8 cellular contexts compared by ENCODE assay signal in genomic region chr22:37633693-37634504, GRCh38. TPM values are rescaled to one million over a fixed set of nuclear protein-coding genes. Genes with fewer than 3 reads are reported as not detected.
DNase-seq lines count a peak whose midpoint lies in the region; ATAC-seq and TF ChIP-seq lines count a peak whose summit lies in the region.

No MANE protein-coding gene starts in this region.

- H3K27ac ChIP-seq in lung (ENCODE audit: low read depth in 1 of 2, low read length in 1 of 2) = peak overlapping the region; percentile 55 to 63

- peak; percentile 40 for ATAC-seq in GM21576 (IDR thresholded peaks at IDR 0.05; ENCODE audit: unreplicated experiment)
- peak; percentile 83 for ATAC-seq in lung (ENCODE audit: insufficient read depth, low FRiP score)

- no peak overlapping the region for H3K4me3 ChIP-seq in lung

- H3K4me1 ChIP-seq in lung (ENCODE audit: control insufficient read depth in 2 of 2, insufficient read depth in 2 of 2, low read length in 2 of 2) = peaks cover 7 to 19% of the 10 kb centered on the region in 2 donors

- WGBS in lung, 2 donors = 8 to 11% methylated on average over 23 to 24 of the region's 24 CpGs

- peaks cover 0 to 33% of the 10 kb centered on the region in 2 donors for H3K36me3 ChIP-seq in lung (ENCODE audit: control insufficient read depth in 2 of 2, insufficient read depth in 2 of 2, low read length in 2 of 2)

- no peaks in the 10 kb centered on the region for H3K9me3 ChIP-seq in lung (ENCODE audit: control insufficient read depth in 2 of 2, insufficient read depth in 1 of 2, low read length in 1 of 2)

- no peaks in the 10 kb centered on the region for H3K27me3 ChIP-seq in lung (ENCODE audit: control insufficient read depth, insufficient read depth)

- DNase-seq in GM04504 (ENCODE audit: low read depth) = peak; percentile 69
- peak; percentile 78 for DNase-seq in HuH-7 (ENCODE audit: low spot score)
- DNase-seq in UCSD-AML1 (lab: John Stamatoyannopoulos, UW; ENCODE audit: unreplicated experiment) = peak; percentile 93
- peak; percentile 84 for DNase-seq in ecto neural progenitor cell (ENCODE audit: low spot score)
- peak; percentile 72 for DNase-seq in lung (ENCODE audit: low spot score)
- peak; percentile 63 to 70 for DNase-seq in stimulated activated CD8-positive, alpha-beta memory T cell treated with anti-CD3 and anti-CD28 coated beads, Interleukin-2, amount 100 ng/mL, for 48 hours (ENCODE audit: low read depth in 2 of 2)
- no peak for DNase-seq in HPDE6-E6E7 (ENCODE audit: extremely low spot score)

- TF ChIP-seq CTCF in lung (IDR thresholded peaks at IDR 0.05; ENCODE audit: control extremely low read depth, extremely low read depth) = no peak

RNA-seq across cellular contexts. Expression of gene SH3BP1, which starts 5.6 kb away (rescaled TPM):
- total RNA-seq in lung = 10 to 100 TPM; 14.8 to 20.2 TPM
- 10 to 100 TPM; 15.9 to 20.0 TPM for polyA plus RNA-seq in lung

RNA-seq across cellular contexts. Expression of gene PDXP, which starts 24.6 kb away (rescaled TPM):
- total RNA-seq in lung = 1 to 10 TPM; 5.7 to 7.4 TPM
- 1 to 10 TPM; 4.4 to 7.3 TPM for polyA plus RNA-seq in lung

RNA-seq across cellular contexts. Expression of gene GGA1, which starts 25.3 kb away (rescaled TPM):
- total RNA-seq in lung = 10 to 100 TPM; 62.1 to 72.4 TPM
- 10 to 100 TPM; 51.5 to 53.0 TPM for polyA plus RNA-seq in lung

RNA-seq across cellular contexts. Expression of gene LGALS1, which starts 41.5 kb away (rescaled TPM):
- total RNA-seq in lung = 100 to 1,000 TPM; 347 to 797 TPM
- polyA plus RNA-seq in lung = 1,000 to 10,000 TPM; 1,097 to 1,622 TPM

RNA-seq across cellular contexts. Expression of gene NOL12, which starts 52.2 kb away (rescaled TPM):
- 10 to 100 TPM; 14.5 to 27.4 TPM for total RNA-seq in lung
- polyA plus RNA-seq in lung = 10 to 100 TPM; 31.5 to 37.0 TPM
